17 cellular contexts compared by ENCODE assay signal in the genomic region with DNA sequence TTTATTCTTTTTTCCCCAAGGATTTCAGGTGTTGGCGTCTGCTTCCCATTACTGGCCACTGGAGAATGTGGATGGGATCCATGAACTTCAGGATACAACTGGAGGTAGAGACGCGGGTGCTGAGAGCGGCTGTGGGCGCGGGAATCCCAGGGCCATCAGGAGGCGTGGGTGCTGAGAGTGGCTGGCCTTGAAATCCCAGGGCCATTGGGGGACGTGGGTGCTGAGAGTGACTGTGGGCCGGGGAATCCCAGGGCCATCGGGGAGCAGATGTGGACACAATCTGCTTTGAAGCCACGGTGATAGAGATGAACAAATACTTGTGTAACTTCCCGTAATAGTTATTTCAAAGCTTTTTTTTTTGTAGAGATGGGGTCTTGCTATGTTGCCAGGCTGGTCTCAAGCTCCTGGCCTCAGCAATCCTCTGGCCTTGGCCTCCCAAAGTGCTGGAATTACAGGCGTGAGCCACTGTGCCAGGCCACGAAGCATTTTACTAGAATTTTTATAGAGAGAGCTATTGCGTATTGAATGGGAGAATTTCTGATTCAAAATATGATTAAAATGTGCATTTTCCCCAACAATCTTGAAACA. TPM values are rescaled to one million over a fixed set of nuclear protein-coding genes. Genes with fewer than 3 reads are reported as not detected.
"Had no signal": no experiment of that assay in that cellular context is flagged by ENCODE, and none has a peak within 500 bp of the region (broad histone marks: within the 10 kb centered on the region; RNA-seq: fewer than 3 reads in every experiment).

No MANE protein-coding gene starts in this region.

- H3K4me3 ChIP-seq: lower lobe of right lung, neural progenitor cell, skin epidermis, tibial nerve had no signal

- H3K27ac ChIP-seq: epithelial cell of prostate, lower lobe of right lung, neural progenitor cell, parathyroid adenoma, skin epidermis, tibial nerve had no signal

- H3K36me3 ChIP-seq: neural progenitor cell had no signal

- H3K9me3 ChIP-seq: lower lobe of right lung, tibial nerve had no signal

- DNase-seq: activated CD4-positive, alpha-beta T cell treated with anti-CD3 and anti-CD28 coated beads, Interleukin-2, amount 50 U/mL, for 1 hour; activated CD8-positive, alpha-beta memory T cell treated with anti-CD3 and anti-CD28 coated beads for 24 hours; activated naive CD4-positive, alpha-beta T cell treated with anti-CD3 and anti-CD28 coated beads for 36 hours; dermis blood vessel endothelial cell; lower lobe of right lung; stimulated activated CD4-positive, alpha-beta T cell treated with anti-CD3 and anti-CD28 coated beads, Interleukin-15, amount 100 ng/mL, for 24 hours; stimulated activated CD4-positive, alpha-beta T cell treated with anti-CD3 and anti-CD28 coated beads, Interleukin-4, amount 100 ng/mL, for 1 hour; stimulated activated naive CD4-positive, alpha-beta T cell; T-helper 1 cell; T1000 had no signal

- H3K79me2 ChIP-seq: parathyroid adenoma had no signal

- H3K9me3 Mint-ChIP-seq: activated naive CD4-positive, alpha-beta T cell treated with anti-CD3 and anti-CD28 coated beads for 36 hours; neural progenitor cell had no signal

- H3K27me3 ChIP-seq: neural progenitor cell, tibial nerve had no signal

- H3K27ac Mint-ChIP-seq: activated naive CD4-positive, alpha-beta T cell treated with anti-CD3 and anti-CD28 coated beads for 36 hours; neural progenitor cell had no signal

- H3K36me3 Mint-ChIP-seq: neural progenitor cell had no signal

- H2AFZ ChIP-seq: neural progenitor cell, parathyroid adenoma had no signal

- H3K4me2 ChIP-seq: neural progenitor cell had no signal

- ATAC-seq: activated CD4-positive, CD25-positive, alpha-beta regulatory T cell treated with anti-CD3 and anti-CD28 coated beads, Interleukin-2, amount 50 U/mL, for 24 hours; lower lobe of right lung had no signal

- H3K9ac ChIP-seq: neural progenitor cell, parathyroid adenoma had no signal

- H3K4me3 Mint-ChIP-seq: activated naive CD4-positive, alpha-beta T cell treated with anti-CD3 and anti-CD28 coated beads for 36 hours; neural progenitor cell had no signal

- H3K4me1 ChIP-seq: neural progenitor cell, parathyroid adenoma had no signal

RNA-seq across cellular contexts. Expression of gene ADGRD1, which starts 12.8 kb away (rescaled TPM):
- total RNA-seq: activated naive CD4-positive, alpha-beta T cell treated with anti-CD3 and anti-CD28 coated beads for 36 hours; bronchial epithelial cell had no signal
